ENCODE assay signal across 10 cellular contexts in the genomic region with DNA sequence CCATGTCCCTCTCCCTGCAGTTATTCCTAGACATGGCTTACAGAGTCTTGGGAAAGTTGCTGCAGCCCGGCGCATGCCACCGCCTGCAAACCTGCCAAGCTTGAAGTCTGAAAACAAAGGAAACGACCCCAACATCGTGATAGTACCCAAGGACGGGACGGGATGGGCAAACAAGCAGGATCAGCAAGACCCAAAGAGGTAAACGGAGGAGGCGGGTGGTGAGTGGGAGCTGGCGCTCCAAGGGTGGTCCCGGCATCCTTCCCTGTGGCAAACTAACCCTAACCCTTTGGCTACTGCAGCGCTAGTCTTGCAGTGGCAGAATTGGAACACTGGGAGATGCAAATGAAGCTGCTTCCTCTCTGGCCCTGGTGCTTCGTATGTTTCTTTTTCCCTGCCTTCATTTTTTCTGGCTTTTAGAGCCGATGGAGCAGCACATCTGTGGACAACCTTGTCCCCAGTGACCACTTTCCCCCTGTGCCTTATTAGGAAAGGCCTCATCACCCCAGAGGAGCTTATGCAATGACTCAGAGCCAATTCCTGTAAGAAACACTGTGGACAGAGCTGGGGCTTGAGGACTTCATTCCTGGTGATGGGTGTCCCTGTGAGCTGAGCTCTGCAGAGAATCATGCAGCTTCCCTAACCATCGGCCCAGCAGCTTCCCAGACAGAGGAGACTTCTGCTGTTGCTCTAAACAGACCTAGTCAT. TPM values are rescaled to one million over a fixed set of nuclear protein-coding genes. Genes with fewer than 3 reads are reported as not detected.
DNase-seq lines count a peak whose midpoint lies in the region; ATAC-seq and TF ChIP-seq lines count a peak whose summit lies in the region.
"Had no signal": no experiment of that assay in that cellular context is flagged by ENCODE, and none has a peak within 500 bp of the region (broad histone marks: within the 10 kb centered on the region; RNA-seq: fewer than 3 reads in every experiment).

No MANE protein-coding gene starts in this region.

- H3K9me3 ChIP-seq in cardiac muscle cell (ENCODE audit: low read depth), result no peaks in the 10 kb centered on the region
- H3K9me3 ChIP-seq: SJCRH30 had no signal

- TF ChIP-seq CTCF in cardiac muscle cell (IDR thresholded peaks at IDR 0.05; ENCODE audit: low read depth, low read length), result no peak

- H3K4me3 Mint-ChIP-seq in activated naive CD8-positive, alpha-beta T cell treated with anti-CD3 and anti-CD28 coated beads for 36 hours, result no peak overlapping the region
- H3K4me3 Mint-ChIP-seq: central memory CD8-positive, alpha-beta T cell had no signal

- H3K4me1 Mint-ChIP-seq in activated naive CD8-positive, alpha-beta T cell treated with anti-CD3 and anti-CD28 coated beads for 36 hours, result peaks cover 31% of the 10 kb centered on the region

- H3K36me3 Mint-ChIP-seq in activated naive CD8-positive, alpha-beta T cell treated with anti-CD3 and anti-CD28 coated beads for 36 hours, result peaks cover 29% of the 10 kb centered on the region

- DNase-seq in HS-27A (ENCODE audit: low read depth) (peak; percentile 43), cardiac muscle cell (ENCODE audit: low read depth in 1 of 2, low spot score in 1 of 2) (peak in 1 of 2 donors; percentile 78), midbrain (lab: John Stamatoyannopoulos, UW) (no peak)
- no peak for DNase-seq in activated naive CD8-positive, alpha-beta T cell treated with anti-CD3 and anti-CD28 coated beads for 36 hours
- DNase-seq in stimulated activated CD4-positive, alpha-beta T cell treated with anti-CD3 and anti-CD28 coated beads, Interleukin-4, amount 100 ng/mL, for 24 hours, result no peak
- DNase-seq: SJCRH30; stimulated activated naive CD4-positive, alpha-beta T cell treated with Interleukin-2 at 50 U/mL for 16 hours had no signal

- H3K36me3 ChIP-seq in cardiac muscle cell, result peaks cover 52% of the 10 kb centered on the region

- H3K27me3 ChIP-seq in cardiac muscle cell, result no peaks in the 10 kb centered on the region
- H3K27me3 ChIP-seq: SJCRH30 had no signal

- H3K27ac ChIP-seq in cardiac muscle cell (peak overlapping the region; percentile 45), skin epidermis (peak overlapping the region in 11 of 21 experiments; percentile 2 to 78 (median 42))
- H3K27ac ChIP-seq: SJCRH30 had no signal

- no peaks in the 10 kb centered on the region for H3K27me3 Mint-ChIP-seq in activated naive CD8-positive, alpha-beta T cell treated with anti-CD3 and anti-CD28 coated beads for 36 hours
- H3K27me3 Mint-ChIP-seq: central memory CD8-positive, alpha-beta T cell had no signal

- ATAC-seq in HG03139 (IDR thresholded peaks at IDR 0.05; ENCODE audit: unreplicated experiment), result no peak

- H3K4me3 ChIP-seq in cardiac muscle cell (no peak overlapping the region), skin epidermis (no peak overlapping the region)
- H3K4me3 ChIP-seq: SJCRH30 had no signal

- H3K4me1 ChIP-seq in cardiac muscle cell (ENCODE audit: low read depth), result peaks cover 6% of the 10 kb centered on the region

- no peaks in the 10 kb centered on the region for H3K9me3 Mint-ChIP-seq in activated naive CD8-positive, alpha-beta T cell treated with anti-CD3 and anti-CD28 coated beads for 36 hours
- H3K9me3 Mint-ChIP-seq: central memory CD8-positive, alpha-beta T cell had no signal

- H3K27ac Mint-ChIP-seq in activated naive CD8-positive, alpha-beta T cell treated with anti-CD3 and anti-CD28 coated beads for 36 hours, result peak overlapping the region; percentile 12

RNA-seq across cellular contexts. Expression of gene PRRC2B, which starts 38.9 kb away (rescaled TPM):
- total RNA-seq in activated naive CD8-positive, alpha-beta T cell treated with anti-CD3 and anti-CD28 coated beads for 36 hours, result 100 to 1,000 TPM; 128 to 135 TPM
- 166 and 259 TPM in 2 replicates for total RNA-seq in cardiac muscle cell
- 71.1 and 112 TPM in 2 replicates for polyA plus RNA-seq in cardiac muscle cell
